8 cellular contexts compared by ENCODE assay signal in the genomic region with DNA sequence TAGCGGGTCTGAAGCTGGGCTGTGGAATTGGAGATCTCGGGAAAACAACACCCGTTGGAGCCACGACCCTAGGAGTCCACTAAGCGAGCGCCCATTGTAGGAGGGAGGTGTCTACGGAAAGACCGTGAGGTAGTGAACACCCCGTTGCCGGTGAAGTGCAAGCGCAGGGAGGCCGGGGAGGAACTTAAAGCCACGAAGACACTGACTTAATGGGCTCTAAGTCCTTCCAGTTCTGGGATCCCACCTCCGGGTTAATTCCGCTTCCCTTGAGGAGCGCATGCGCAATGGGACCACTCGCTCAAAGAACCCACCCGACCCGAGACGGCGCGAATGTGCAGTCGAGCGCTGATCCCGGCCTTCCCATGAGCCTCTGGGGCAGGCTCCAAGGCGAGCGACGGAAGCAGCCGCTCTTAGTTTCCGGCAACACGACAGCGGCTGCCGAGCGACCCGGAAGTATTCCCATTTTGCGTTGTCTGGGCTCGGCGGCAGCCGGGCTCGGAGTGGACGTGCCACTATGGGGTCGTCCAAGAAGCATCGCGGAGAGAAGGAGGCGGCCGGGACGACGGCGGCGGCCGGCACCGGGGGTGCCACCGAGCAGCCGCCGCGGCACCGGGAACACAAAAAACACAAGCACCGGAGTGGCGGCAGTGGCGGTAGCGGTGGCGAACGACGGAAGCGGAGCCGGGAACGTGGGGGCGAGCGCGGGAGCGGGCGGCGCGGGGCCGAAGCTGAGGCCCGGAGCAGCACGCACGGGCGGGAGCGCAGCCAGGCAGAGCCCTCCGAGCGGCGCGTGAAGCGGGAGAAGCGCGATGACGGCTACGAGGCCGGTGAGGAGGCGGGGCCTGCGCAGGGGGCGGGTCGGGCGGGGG. TPM values are rescaled to one million over a fixed set of nuclear protein-coding genes. Genes with fewer than 3 reads are reported as not detected.
DNase-seq lines count a peak whose midpoint lies in the region; ATAC-seq and TF ChIP-seq lines count a peak whose summit lies in the region.

A gene with protein sequence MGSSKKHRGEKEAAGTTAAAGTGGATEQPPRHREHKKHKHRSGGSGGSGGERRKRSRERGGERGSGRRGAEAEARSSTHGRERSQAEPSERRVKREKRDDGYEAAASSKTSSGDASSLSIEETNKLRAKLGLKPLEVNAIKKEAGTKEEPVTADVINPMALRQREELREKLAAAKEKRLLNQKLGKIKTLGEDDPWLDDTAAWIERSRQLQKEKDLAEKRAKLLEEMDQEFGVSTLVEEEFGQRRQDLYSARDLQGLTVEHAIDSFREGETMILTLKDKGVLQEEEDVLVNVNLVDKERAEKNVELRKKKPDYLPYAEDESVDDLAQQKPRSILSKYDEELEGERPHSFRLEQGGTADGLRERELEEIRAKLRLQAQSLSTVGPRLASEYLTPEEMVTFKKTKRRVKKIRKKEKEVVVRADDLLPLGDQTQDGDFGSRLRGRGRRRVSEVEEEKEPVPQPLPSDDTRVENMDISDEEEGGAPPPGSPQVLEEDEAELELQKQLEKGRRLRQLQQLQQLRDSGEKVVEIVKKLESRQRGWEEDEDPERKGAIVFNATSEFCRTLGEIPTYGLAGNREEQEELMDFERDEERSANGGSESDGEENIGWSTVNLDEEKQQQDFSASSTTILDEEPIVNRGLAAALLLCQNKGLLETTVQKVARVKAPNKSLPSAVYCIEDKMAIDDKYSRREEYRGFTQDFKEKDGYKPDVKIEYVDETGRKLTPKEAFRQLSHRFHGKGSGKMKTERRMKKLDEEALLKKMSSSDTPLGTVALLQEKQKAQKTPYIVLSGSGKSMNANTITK (plus strand): TSS at position 468 of the 869 bp plus-strand sequence. CDS start 47 bp downstream, at position 515.

- peaks cover 30% of the 10 kb centered on the region for H3K79me2 ChIP-seq in SU-DHL-6 (ENCODE audit: insufficient read depth, low read length)

- H3K9me2 ChIP-seq in SU-DHL-6 (replicated peaks; ENCODE audit: insufficient read depth, low read length) = no peaks in the 10 kb centered on the region

- ATAC-seq in HG02642 (IDR thresholded peaks at IDR 0.05; ENCODE audit: poor library complexity, unreplicated experiment) (peak; percentile 91), omental fat pad (ENCODE audit: low FRiP score) (peak; percentile 96)

- no peaks in the 10 kb centered on the region for H3K9me3 ChIP-seq in SU-DHL-6 (ENCODE audit: insufficient read depth, low read length)

- peaks cover 22% of the 10 kb centered on the region for H3K36me3 Mint-ChIP-seq in activated naive CD8-positive, alpha-beta T cell treated with anti-CD3 and anti-CD28 coated beads for 36 hours

- H3K27ac ChIP-seq in SU-DHL-6 (ENCODE audit: low read depth, low read length) = peak within 1 kb of the TSS; percentile 58
- H3K27ac ChIP-seq in temporal lobe (ENCODE audit: low read depth, low read length) = peak within 1 kb of the TSS; percentile 95

- peaks cover 32% of the 10 kb centered on the region for H3K4me1 Mint-ChIP-seq in activated naive CD8-positive, alpha-beta T cell treated with anti-CD3 and anti-CD28 coated beads for 36 hours

- TF ChIP-seq CTCF in GM10266 (IDR thresholded peaks at IDR 0.05; ENCODE audit: control insufficient read depth, insufficient read depth, low read depth, missing control alignments) (no peak), SU-DHL-6 (IDR thresholded peaks at IDR 0.05; ENCODE audit: insufficient read depth, low read length, poor library complexity, severe bottlenecking) (no peak), omental fat pad (IDR thresholded peaks at IDR 0.05) (no peak)

- H3K27me3 ChIP-seq in SU-DHL-6 (ENCODE audit: low read length) = no peaks in the 10 kb centered on the region

- no peaks in the 10 kb centered on the region for H3K27me3 Mint-ChIP-seq in activated naive CD8-positive, alpha-beta T cell treated with anti-CD3 and anti-CD28 coated beads for 36 hours

- H3K9ac ChIP-seq in SU-DHL-6 (ENCODE audit: low read length) = peak within 1 kb of the TSS; percentile 97

- peak within 1 kb of the TSS; percentile 96 for H3K4me3 Mint-ChIP-seq in activated naive CD8-positive, alpha-beta T cell treated with anti-CD3 and anti-CD28 coated beads for 36 hours

- peak within 1 kb of the TSS; percentile 82 for H2AFZ ChIP-seq in SU-DHL-6 (ENCODE audit: low read depth, low read length, severe bottlenecking)

- no peaks in the 10 kb centered on the region for H3K9me3 Mint-ChIP-seq in activated naive CD8-positive, alpha-beta T cell treated with anti-CD3 and anti-CD28 coated beads for 36 hours

- peak within 1 kb of the TSS; percentile 98 for H3K4me3 ChIP-seq in SU-DHL-6 (ENCODE audit: insufficient read depth, low read length, poor library complexity, severe bottlenecking)

- H4K20me1 ChIP-seq in SU-DHL-6 (ENCODE audit: low read depth, low read length) = 0 out of 2 replicates have a peak, but pooled peaks cover 3% of the 10 kb centered on the region

- no peaks in the 10 kb centered on the region for H3F3A ChIP-seq in SU-DHL-6 (ENCODE audit: insufficient read depth)

- H3K4me2 ChIP-seq in SU-DHL-6 (ENCODE audit: low read depth, low read length, poor library complexity, severe bottlenecking) = peak within 1 kb of the TSS; percentile 96

- DNase-seq in GM10266 (ENCODE audit: extremely low spot score) (peak; percentile 99), NCI-H1417 (lab: John Stamatoyannopoulos, UW) (peak; percentile 97 to 99 (median 97)), glomerular visceral epithelial cell (ENCODE audit: extremely low spot score) (peak; percentile 98), omental fat pad (ENCODE audit: low spot score) (peak; percentile 88)
- DNase-seq in activated naive CD8-positive, alpha-beta T cell treated with anti-CD3 and anti-CD28 coated beads for 36 hours = peak; percentile 98

- peak within 1 kb of the TSS; percentile 96 for H3K27ac Mint-ChIP-seq in activated naive CD8-positive, alpha-beta T cell treated with anti-CD3 and anti-CD28 coated beads for 36 hours

- H3K36me3 ChIP-seq in SU-DHL-6 (ENCODE audit: low read length) = no peaks in the 10 kb centered on the region; the same call in 1 of the 2 replicates

RNA-seq across cellular contexts. Expression of the gene that starts here (rescaled TPM):
- 10 to 100 TPM; 59.6 to 62.6 TPM for total RNA-seq in activated naive CD8-positive, alpha-beta T cell treated with anti-CD3 and anti-CD28 coated beads for 36 hours
- 10 to 100 TPM; 22.5 to 62.4 (median 47.1) TPM for total RNA-seq in omental fat pad
- 24.1 TPM for total RNA-seq in temporal lobe

Comparison
In these comparisons a context has a peak if more than half of its experiments do, and no peak if none do; other contexts are left out.
1. Peak in every context shown above with its lines: DNase-seq, ATAC-seq, H3K4me3 ChIP-seq and H3K27ac ChIP-seq.